Comparison of ENCODE assay signal across 9 cellular contexts in genomic region chr5:132746592-132747063, GRCh38. TPM values are rescaled to one million over a fixed set of nuclear protein-coding genes. Genes with fewer than 3 reads are reported as not detected.
DNase-seq lines count a peak whose midpoint lies in the region; ATAC-seq and TF ChIP-seq lines count a peak whose summit lies in the region.
"Had no signal": no experiment of that assay in that cellular context is flagged by ENCODE, and none has a peak within 500 bp of the region (broad histone marks: within the 10 kb centered on the region; RNA-seq: fewer than 3 reads in every experiment).

No MANE protein-coding gene starts in this region.

- POLR2A ChIA-PET in BJ (lab: Charles Lee), result no interaction called here

- WGBS in right cardiac atrium, result 22% methylated on average over 8 of the region's 8 CpGs

- H3K4me2 ChIP-seq in skeletal muscle satellite cell (ENCODE audit: low read length), result peak overlapping the region; percentile 70

- H3K4me1 Mint-ChIP-seq in activated T-cell treated with anti-CD3 and anti-CD28 coated beads, Interleukin-2, amount 50 U/mL, for 72 hours (ENCODE audit: low read depth), result peaks cover 17% of the 10 kb centered on the region

- no peak overlapping the region for H3K27ac ChIP-seq in right cardiac atrium (ENCODE audit: low read length)

- DNase-seq in BJ (ENCODE audit: low read depth), result no peak
- DNase-seq in HFF-Myc (ENCODE audit: extremely low read depth, low read depth), result no peak
- DNase-seq in activated T-cell treated with anti-CD3 and anti-CD28 coated beads, Interleukin-2, amount 50 U/mL, for 72 hours, result peak; percentile 48 to 55
- DNase-seq in right cardiac atrium, result no peak
- DNase-seq in NCI-H226, result no peak
- no peak for DNase-seq in GM20000 (ENCODE audit: low spot score)
- no peak for DNase-seq in SIG-M5 (lab: John Stamatoyannopoulos, UW)

- no peak overlapping the region for H3K9ac ChIP-seq in skeletal muscle satellite cell (ENCODE audit: low read depth, low read length)

- H3K27me3 ChIP-seq in BJ (ENCODE audit: control insufficient read depth, insufficient read depth, low read length) (peaks cover 2% of the 10 kb centered on the region; the same call in 1 of the 2 replicates), right cardiac atrium (ENCODE audit: control insufficient read depth, insufficient read depth) (no peaks in the 10 kb centered on the region), skeletal muscle satellite cell (ENCODE audit: control insufficient read depth, insufficient read depth, low read length) (peaks cover 53% of the 10 kb centered on the region)

- no peaks in the 10 kb centered on the region for H3K9me3 ChIP-seq in right cardiac atrium (ENCODE audit: control insufficient read depth, low read length)
- no peaks in the 10 kb centered on the region for H3K9me3 ChIP-seq in skeletal muscle satellite cell (replicated peaks; ENCODE audit: low read length)

- no peaks in the 10 kb centered on the region for H3K9me3 Mint-ChIP-seq in activated T-cell treated with anti-CD3 and anti-CD28 coated beads, Interleukin-2, amount 50 U/mL, for 72 hours

- H3K4me3 Mint-ChIP-seq in activated T-cell treated with anti-CD3 and anti-CD28 coated beads, Interleukin-2, amount 50 U/mL, for 72 hours, result peak overlapping the region; percentile 75 to 79

- peaks cover 16% of the 10 kb centered on the region for H3K27me3 Mint-ChIP-seq in activated T-cell treated with anti-CD3 and anti-CD28 coated beads, Interleukin-2, amount 50 U/mL, for 72 hours (ENCODE audit: low read depth)

- H3K36me3 Mint-ChIP-seq in activated T-cell treated with anti-CD3 and anti-CD28 coated beads, Interleukin-2, amount 50 U/mL, for 72 hours (ENCODE audit: insufficient read depth in 2 of 2), result peaks cover 0 to 3% of the 10 kb centered on the region in 2 donors

- TF ChIP-seq CTCF in BJ (IDR thresholded peaks at IDR 0.05; ENCODE audit: insufficient read depth, low read depth, low read length) (no peak), HFF-Myc (IDR thresholded peaks at IDR 0.05; ENCODE audit: low read depth, low read length, missing control alignments) (peak; percentile 33), GM20000 (IDR thresholded peaks at IDR 0.05; ENCODE audit: extremely low read depth, missing control alignments) (no peak)

- intact Hi-C loops in right cardiac atrium (cut with DNase I), result no loop called here

- H3K4me1 ChIP-seq in right cardiac atrium (ENCODE audit: control insufficient read depth, insufficient read depth, low read length) (no peaks in the 10 kb centered on the region), skeletal muscle satellite cell (ENCODE audit: control insufficient read depth, insufficient read depth, low read length) (peaks cover 10% of the 10 kb centered on the region)

- CTCF ChIA-PET in BJ (lab: Yijun Ruan, JAX), result interaction anchor here (1.4 to 2.3 kb wide), 6 partner anchors 9 to 360 kb away, joined by 3 to 9 read pairs (median 5); partner anchors contain the start of genes GDF9, KIF3A and UQCRQ

- peak overlapping the region; percentile 36 for H3K4me3 ChIP-seq in BJ (ENCODE audit: low read depth, low read length)
- peak overlapping the region; percentile 36 for H3K4me3 ChIP-seq in HFF-Myc (replicated peaks; ENCODE audit: low read depth, low read length)
- peak overlapping the region; percentile 38 for H3K4me3 ChIP-seq in right cardiac atrium (ENCODE audit: low read length)
- H3K4me3 ChIP-seq in skeletal muscle satellite cell (ENCODE audit: low read length), result peak overlapping the region; percentile 61

- no peak overlapping the region for H3K27ac Mint-ChIP-seq in activated T-cell treated with anti-CD3 and anti-CD28 coated beads, Interleukin-2, amount 50 U/mL, for 72 hours

- H3K36me3 ChIP-seq in BJ (ENCODE audit: control insufficient read depth, insufficient read depth, low read length), result no peaks in the 10 kb centered on the region
- H3K36me3 ChIP-seq in skeletal muscle satellite cell (ENCODE audit: insufficient read depth, low read length), result no peaks in the 10 kb centered on the region

- peak in 1 of 2 donors; percentile 54 for ATAC-seq in activated T-cell treated with anti-CD3 and anti-CD28 coated beads, Interleukin-2, amount 50 U/mL, for 72 hours (replicated peaks in 1 of 2)
- ATAC-seq in right cardiac atrium, result no peak

RNA-seq across cellular contexts. Expression of gene CCNI2, which starts 0.6 kb away (rescaled TPM):
- polyA plus RNA-seq in BJ (2011; rRNA removed) (0.15 TPM in 1 of 2 replicates, not detected in the other), right cardiac atrium (0.14 TPM)
- not detected in 2 replicates for polyA minus RNA-seq in BJ (2011; rRNA and poly(A)+ RNA removed)
- total RNA-seq in activated T-cell treated with anti-CD3 and anti-CD28 coated beads, Interleukin-2, amount 50 U/mL, for 72 hours, result 1 to 10 TPM; 3.4 to 4.6 TPM
- total RNA-seq in right cardiac atrium, result under 1 TPM in 1 of 4 donors, not detected in 3; 0.09 TPM
- total RNA-seq in skeletal muscle satellite cell (2012; rRNA removed), result not detected in 2 replicates
- total RNA-seq: myocyte had no signal

RNA-seq across cellular contexts. Expression of gene KIF3A, which starts 9.3 kb away (rescaled TPM):
- polyA plus RNA-seq in BJ (2011; rRNA removed) (2.9 and 6.1 TPM in 2 replicates), right cardiac atrium (4.2 TPM)
- polyA minus RNA-seq in BJ (2011; rRNA and poly(A)+ RNA removed), result 1.9 and 4.0 TPM in 2 replicates
- total RNA-seq in activated T-cell treated with anti-CD3 and anti-CD28 coated beads, Interleukin-2, amount 50 U/mL, for 72 hours, result 10 to 100 TPM; 20.0 to 26.9 TPM
- 1 to 10 TPM; 7.4 to 9.8 (median 9.2) TPM for total RNA-seq in right cardiac atrium
- total RNA-seq in skeletal muscle satellite cell (2012; rRNA removed), result 4.8 and 5.2 TPM in 2 replicates

RNA-seq across cellular contexts. Expression of gene SEPTIN8, which starts 30.4 kb away (rescaled TPM):
- polyA plus RNA-seq in BJ (2011; rRNA removed), result 53.2 and 67.8 TPM in 2 replicates
- 26.6 and 29.7 TPM in 2 replicates for polyA minus RNA-seq in BJ (2011; rRNA and poly(A)+ RNA removed)
- total RNA-seq in activated T-cell treated with anti-CD3 and anti-CD28 coated beads, Interleukin-2, amount 50 U/mL, for 72 hours, result 10 to 100 TPM; 24.7 to 26.4 TPM
- 10 to 100 TPM; 25.8 to 33.7 (median 31.0) TPM for total RNA-seq in right cardiac atrium
- 17.7 TPM for polyA plus RNA-seq in right cardiac atrium
- total RNA-seq in skeletal muscle satellite cell (2012; rRNA removed), result 24.7 and 30.4 TPM in 2 replicates

Comparison
In these comparisons a context has a peak if more than half of its experiments do, and no peak if none do; other contexts are left out.
1. DNase-seq: peak in activated T-cell treated with anti-CD3 and anti-CD28 coated beads, Interleukin-2, amount 50 U/mL, for 72 hours (2 of 2); none in BJ (single experiment), HFF-Myc (single experiment), right cardiac atrium (0 of 3), NCI-H226 (single experiment), GM20000 (single experiment) and SIG-M5 (single experiment).
2. RNA of gene CCNI2, which starts 0.6 kb away (total RNA-seq): 3.4 to 4.6 TPM in activated T-cell treated with anti-CD3 and anti-CD28 coated beads, Interleukin-2, amount 50 U/mL, for 72 hours; 0.09 TPM in right cardiac atrium; every median in the first group is over 4 times any median in the second.
3. Peak in every context shown above with its lines, with median percentiles within 50 percentile points of each other: H3K4me3 ChIP-seq.